Comparison of ENCODE assay signal across 23 cellular contexts in the genomic region with DNA sequence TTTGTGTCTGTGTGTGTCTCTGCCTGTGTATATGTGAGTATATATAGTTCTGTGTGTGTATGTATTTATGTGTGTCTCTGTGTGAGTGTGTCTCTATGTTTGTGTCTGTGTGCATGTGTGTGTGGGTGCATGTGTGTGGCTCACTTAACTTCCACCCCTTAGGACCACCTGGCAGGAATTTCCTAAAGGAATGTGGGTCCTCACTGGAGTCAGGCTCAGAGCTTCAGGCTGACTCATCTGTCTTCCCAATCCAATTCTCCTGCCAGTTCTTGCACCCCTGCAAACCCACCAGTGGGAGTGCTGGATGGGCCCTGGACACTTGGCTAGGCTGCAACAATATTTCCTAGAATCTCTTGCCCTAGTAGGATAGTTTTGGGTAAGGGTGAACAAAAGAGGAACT.
"Had no signal": no experiment of that assay in that cellular context is flagged by ENCODE, and none has a peak within 500 bp of the region (broad histone marks: within the 10 kb centered on the region; RNA-seq: fewer than 3 reads in every experiment).

No MANE protein-coding gene starts in this region.

- H3K4me1 ChIP-seq: esophagus squamous epithelium, parathyroid adenoma, sigmoid colon, stomach, thyroid gland had no signal

- H3K36me3 ChIP-seq: esophagus squamous epithelium, sigmoid colon, stomach, thyroid gland had no signal

- FAIRE-seq: endometrium, frontal cortex, keratinocyte had no signal

- H3K27ac ChIP-seq: coronary artery, esophagus squamous epithelium, parathyroid adenoma, sigmoid colon, stomach, thyroid gland had no signal

- H3K79me2 ChIP-seq: parathyroid adenoma had no signal

- H3K4me3 ChIP-seq: coronary artery, esophagus squamous epithelium, lung, mucosa of descending colon, sigmoid colon, stomach, thyroid gland had no signal

- DNase-seq: effector memory CD8-positive, alpha-beta T cell; erythroblast; esophagus squamous epithelium; hypothalamus; immature natural killer cell; mucosa of descending colon; naive B cell; sigmoid colon; stimulated activated CD4-positive, alpha-beta T cell treated with anti-CD3 and anti-CD28 coated beads, Interleukin-2, amount 100 ng/mL, for 24 hours; stimulated activated CD4-positive, alpha-beta T cell treated with anti-CD3 and anti-CD28 coated beads, Interleukin-4, amount 100 ng/mL, for 24 hours; stimulated activated naive CD4-positive, alpha-beta T cell treated with Interleukin-2 at 50 U/mL for 16 hours; thyroid gland; trophoblast cell had no signal

- H3K27me3 ChIP-seq: esophagus squamous epithelium, sigmoid colon, stomach, thyroid gland had no signal

- H3K9me3 ChIP-seq: esophagus squamous epithelium, mucosa of descending colon, sigmoid colon, stomach, thyroid gland had no signal

- H3K9ac ChIP-seq: parathyroid adenoma had no signal

- ATAC-seq: effector memory CD8-positive, alpha-beta T cell; left lobe of liver; mucosa of descending colon; natural killer cell treated with Interleukin-12 subunit alpha and Interleukin-12 subunit beta and Interleukin-15 and Interleukin-18, amount 100 ng/mL, for 72 hours; stimulated activated effector memory CD8-positive, alpha-beta T cell treated with anti-CD3 and anti-CD28 coated beads, Interleukin-12 subunit alpha, Interleukin-12 subunit beta, amount 100 ng/mL, for 72 hours had no signal
